8 cellular contexts compared by ENCODE assay signal in the genomic region with DNA sequence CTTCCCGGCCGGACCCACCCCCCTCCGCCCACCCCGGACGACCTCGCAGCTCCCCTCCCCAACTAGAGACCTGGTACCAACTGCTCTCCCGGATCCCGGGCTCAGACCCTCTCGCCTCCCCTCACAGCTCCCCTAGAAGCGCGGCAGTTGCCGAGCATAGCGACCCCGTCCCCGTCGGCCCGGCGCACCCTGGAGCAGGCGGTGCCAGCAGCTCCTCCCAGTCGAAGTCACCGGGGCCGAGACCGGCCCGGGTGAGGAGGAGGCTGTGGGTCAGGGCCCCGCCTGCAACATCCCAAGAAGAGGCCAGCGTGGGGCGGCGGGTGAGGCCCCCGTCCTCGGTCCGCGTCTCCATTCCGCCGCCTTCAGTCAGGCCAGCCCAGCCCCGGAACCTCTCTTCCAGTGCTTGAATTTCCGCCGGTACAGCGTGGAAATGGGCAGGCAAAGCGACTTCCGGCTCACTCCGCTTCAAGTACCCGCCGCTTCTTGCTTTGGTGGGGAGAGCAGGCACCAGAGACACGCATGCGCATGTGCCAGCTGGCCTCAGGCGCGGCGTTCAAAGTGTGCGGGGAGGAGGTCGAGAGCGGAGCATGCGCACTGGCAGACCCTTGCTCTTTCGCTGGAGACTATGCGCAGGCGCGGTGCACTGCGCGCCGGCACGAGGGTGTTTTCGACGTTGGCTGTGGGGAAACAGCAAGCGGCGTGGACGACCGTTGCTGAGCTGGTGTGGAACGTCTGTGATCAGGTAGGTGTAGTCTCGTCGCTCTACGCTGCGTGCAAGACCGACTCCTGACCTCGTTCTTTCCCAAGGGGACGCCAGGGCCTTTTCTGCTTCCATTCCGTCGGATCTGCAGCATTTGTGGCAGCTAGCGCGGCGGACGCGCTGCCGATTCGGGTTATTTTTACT.
DNase-seq lines count a peak whose midpoint lies in the region; ATAC-seq and TF ChIP-seq lines count a peak whose summit lies in the region.

TSS of gene C10orf88 (minus strand) at position 401 of the 904 bp plus-strand sequence. CDS start at position 352, 49 bp downstream.

- peaks cover 32% of the 10 kb centered on the region for H3K4me1 Mint-ChIP-seq in central memory CD8-positive, alpha-beta T cell

- peak; percentile 98 for ATAC-seq in HG03196 (IDR thresholded peaks at IDR 0.05; ENCODE audit: unreplicated experiment)
- ATAC-seq in central memory CD8-positive, alpha-beta T cell (replicated peaks; ENCODE audit: extremely low read depth, poor library complexity, severe bottlenecking), result peak; percentile 99

- H3K27ac Mint-ChIP-seq in central memory CD8-positive, alpha-beta T cell (ENCODE audit: low read depth), result peak within 1 kb of the TSS; percentile 91

- DNase-seq in AG08395 (ENCODE audit: low spot score), result peak; percentile 100
- peak; percentile 96 for DNase-seq in NCI-H345 (lab: John Stamatoyannopoulos, UW)
- DNase-seq in activated CD4-positive, CD25-positive, alpha-beta regulatory T cell (lab: John Stamatoyannopoulos, UW), result peak; percentile 92 to 95 (median 94)
- DNase-seq in central memory CD8-positive, alpha-beta T cell (ENCODE audit: low spot score in 2 of 2), result peak; percentile 89 to 94
- peak; percentile 99 for DNase-seq in iris pigment epithelial cell (ENCODE audit: low read depth)
- DNase-seq in stimulated activated CD4-positive, alpha-beta T cell treated with anti-CD3 and anti-CD28 coated beads, Interleukin-12 subunit alpha, Interleukin-12 subunit beta, amount 100 ng/mL, for 24 hours (ENCODE audit: low read depth in 2 of 2), result peak; percentile 94 to 97

- H3K4me3 Mint-ChIP-seq in central memory CD8-positive, alpha-beta T cell, result peak within 1 kb of the TSS; percentile 94

- H3K9me3 Mint-ChIP-seq in central memory CD8-positive, alpha-beta T cell, result no peaks in the 10 kb centered on the region

- TF ChIP-seq POLR2A in GM18951 (IDR thresholded peaks at IDR 0.05; ENCODE audit: extremely low read depth, insufficient read depth, insufficient read length), result peak; percentile 74

- in situ Hi-C loops in GM18951 (cut with MboI; ENCODE audit: low sequenced_read_pairs, unreplicated experiment), result no loop called here

- no peaks in the 10 kb centered on the region for H3K27me3 Mint-ChIP-seq in central memory CD8-positive, alpha-beta T cell

- H3K36me3 Mint-ChIP-seq in central memory CD8-positive, alpha-beta T cell (ENCODE audit: insufficient read depth), result peaks cover 17% of the 10 kb centered on the region

Comparison
In these comparisons a context has a peak if more than half of its experiments do, and no peak if none do; other contexts are left out.
1. Peak in every context shown above with its lines: DNase-seq and ATAC-seq.